In the genomic region with DNA sequence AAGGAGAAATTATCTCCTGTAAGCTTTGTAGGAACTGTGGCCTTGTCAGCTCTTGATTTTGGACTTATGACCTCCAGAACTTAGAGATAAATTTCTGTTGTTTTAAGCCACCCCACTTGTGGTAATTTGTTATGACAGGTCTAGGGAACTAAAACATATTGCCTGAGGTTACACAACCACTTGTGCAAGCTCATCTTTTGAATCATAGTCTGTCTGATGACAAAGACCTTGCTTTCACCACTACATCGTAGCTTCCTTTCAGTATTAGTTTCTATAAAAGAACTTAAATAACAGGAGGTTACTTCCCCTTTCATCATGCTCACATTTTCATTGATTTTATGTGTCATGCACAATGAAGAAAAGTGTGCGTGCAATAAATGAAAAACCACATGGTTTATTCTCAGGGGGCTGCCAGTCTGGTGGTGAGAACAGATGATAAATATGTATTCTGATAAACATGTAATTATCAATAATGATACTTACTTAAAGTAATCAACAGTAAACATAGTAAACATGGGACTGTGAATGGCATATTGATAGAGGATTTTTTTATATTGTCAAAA, we compare ENCODE assay signal across 13 cellular contexts.
DNase-seq lines count a peak whose midpoint lies in the region; ATAC-seq and TF ChIP-seq lines count a peak whose summit lies in the region.
"Had no signal": no experiment of that assay in that cellular context is flagged by ENCODE, and none has a peak within 500 bp of the region (broad histone marks: within the 10 kb centered on the region; RNA-seq: fewer than 3 reads in every experiment).

No MANE protein-coding gene starts in this region.

- no peaks in the 10 kb centered on the region for H3K4me1 Mint-ChIP-seq in stimulated activated naive B cell treated with anti-CD40 and anti-IgM and Interleukin-4, amounts not matched to agents 10 μg/mL and 1 μg/mL and 100 μg/mL, for 72 hours
- H3K4me1 Mint-ChIP-seq: activated CD8-positive, alpha-beta memory T cell treated with anti-CD3 and anti-CD28 coated beads, Interleukin-2, amount 10 ng/mL, durations not matched to agents 7 days and 5 days; central memory CD8-positive, alpha-beta T cell had no signal

- no peaks in the 10 kb centered on the region for H3K27me3 Mint-ChIP-seq in stimulated activated naive B cell treated with anti-CD40 and anti-IgM and Interleukin-4, amounts not matched to agents 10 μg/mL and 1 μg/mL and 100 μg/mL, for 72 hours
- H3K27me3 Mint-ChIP-seq: activated CD8-positive, alpha-beta memory T cell treated with anti-CD3 and anti-CD28 coated beads, Interleukin-2, amount 10 ng/mL, durations not matched to agents 7 days and 5 days; central memory CD8-positive, alpha-beta T cell; stimulated activated naive CD8-positive, alpha-beta T cell treated with anti-CD3 and anti-CD28 coated beads, Interleukin-15, Interleukin-2, amounts not matched to agents 100 ng/mL and 50 ng/mL, for 24 hours had no signal

- TF ChIP-seq CTCF in vagina (IDR thresholded peaks at IDR 0.05): no peak

- no peak overlapping the region for H3K27ac ChIP-seq in vagina
- H3K27ac ChIP-seq: prostate gland had no signal

- H3K36me3 Mint-ChIP-seq in stimulated activated naive B cell treated with anti-CD40 and anti-IgM and Interleukin-4, amounts not matched to agents 10 μg/mL and 1 μg/mL and 100 μg/mL, for 72 hours: no peaks in the 10 kb centered on the region
- H3K36me3 Mint-ChIP-seq: activated CD8-positive, alpha-beta memory T cell treated with anti-CD3 and anti-CD28 coated beads, Interleukin-2, amount 10 ng/mL, durations not matched to agents 7 days and 5 days had no signal

- peak; percentile 54 for ATAC-seq in Right ventricle myocardium superior (ENCODE audit: poor library complexity)
- peak; percentile 84 for ATAC-seq in HG03342 (IDR thresholded peaks at IDR 0.05; ENCODE audit: unreplicated experiment)
- ATAC-seq in stimulated activated naive B cell treated with anti-CD40 and anti-IgM and Interleukin-4, amounts not matched to agents 10 μg/mL and 1 μg/mL and 100 μg/mL, for 72 hours (replicated peaks): peak; percentile 83 to 90
- ATAC-seq: activated CD8-positive, alpha-beta memory T cell treated with anti-CD3 and anti-CD28 coated beads, Interleukin-2, amount 10 ng/mL, durations not matched to agents 7 days and 5 days; Panc1 had no signal

- no peaks in the 10 kb centered on the region for H3K27me3 ChIP-seq in vagina

- no peak overlapping the region for H3K4me3 Mint-ChIP-seq in stimulated activated naive B cell treated with anti-CD40 and anti-IgM and Interleukin-4, amounts not matched to agents 10 μg/mL and 1 μg/mL and 100 μg/mL, for 72 hours
- H3K4me3 Mint-ChIP-seq: activated CD8-positive, alpha-beta memory T cell treated with anti-CD3 and anti-CD28 coated beads, Interleukin-2, amount 10 ng/mL, durations not matched to agents 7 days and 5 days; central memory CD8-positive, alpha-beta T cell; stimulated activated naive CD8-positive, alpha-beta T cell treated with anti-CD3 and anti-CD28 coated beads, Interleukin-15, Interleukin-2, amounts not matched to agents 100 ng/mL and 50 ng/mL, for 24 hours had no signal

- no peaks in the 10 kb centered on the region for H3K36me3 ChIP-seq in vagina
- H3K36me3 ChIP-seq: prostate gland had no signal

- H3K4me3 ChIP-seq in vagina: no peak overlapping the region
- H3K4me3 ChIP-seq: prostate gland had no signal

- H3K4me1 ChIP-seq in vagina: no peaks in the 10 kb centered on the region
- H3K4me1 ChIP-seq: prostate gland had no signal

- H3K27ac Mint-ChIP-seq in stimulated activated naive B cell treated with anti-CD40 and anti-IgM and Interleukin-4, amounts not matched to agents 10 μg/mL and 1 μg/mL and 100 μg/mL, for 72 hours: no peak overlapping the region
- H3K27ac Mint-ChIP-seq: activated CD8-positive, alpha-beta memory T cell treated with anti-CD3 and anti-CD28 coated beads, Interleukin-2, amount 10 ng/mL, durations not matched to agents 7 days and 5 days; stimulated activated naive CD8-positive, alpha-beta T cell treated with anti-CD3 and anti-CD28 coated beads, Interleukin-15, Interleukin-2, amounts not matched to agents 100 ng/mL and 50 ng/mL, for 24 hours had no signal

- no peaks in the 10 kb centered on the region for H3K9me3 ChIP-seq in vagina
- H3K9me3 ChIP-seq: prostate gland had no signal

- peaks cover 7 to 8% of the 10 kb centered on the region in 2 donors for H3K9me3 Mint-ChIP-seq in stimulated activated naive B cell treated with anti-CD40 and anti-IgM and Interleukin-4, amounts not matched to agents 10 μg/mL and 1 μg/mL and 100 μg/mL, for 72 hours

- intact Hi-C loops in Right ventricle myocardium superior (cut with DNase I): no loop called here
- intact Hi-C loops in cardiac septum (cut with DNase I): no loop called here
- intact Hi-C loops in vagina (cut with DNase I): no loop called here

- no peak for TF ChIP-seq POLR2A in vagina (IDR thresholded peaks at IDR 0.05)

- no peak for DNase-seq in Right ventricle myocardium superior
- DNase-seq in cardiac septum (ENCODE audit: low spot score): no peak
- DNase-seq in amniotic epithelial cell (ENCODE audit: low read depth): peak; percentile 5
- no peak for DNase-seq in stimulated activated naive B cell treated with anti-CD40 and anti-IgM and Interleukin-4, amounts not matched to agents 10 μg/mL and 1 μg/mL and 100 μg/mL, for 72 hours
- DNase-seq in iPS-NIHi7 (ENCODE audit: extremely low spot score): no peak
- no peak for DNase-seq in vagina (ENCODE audit: extremely low spot score in 2 of 2)
- DNase-seq in cortex of kidney (lab: John Stamatoyannopoulos, UW): no peak
- DNase-seq: activated CD8-positive, alpha-beta memory T cell treated with anti-CD3 and anti-CD28 coated beads, Interleukin-2, amount 10 ng/mL, durations not matched to agents 7 days and 5 days had no signal
